ENCODE assay signal across 8 cellular contexts in the genomic region with DNA sequence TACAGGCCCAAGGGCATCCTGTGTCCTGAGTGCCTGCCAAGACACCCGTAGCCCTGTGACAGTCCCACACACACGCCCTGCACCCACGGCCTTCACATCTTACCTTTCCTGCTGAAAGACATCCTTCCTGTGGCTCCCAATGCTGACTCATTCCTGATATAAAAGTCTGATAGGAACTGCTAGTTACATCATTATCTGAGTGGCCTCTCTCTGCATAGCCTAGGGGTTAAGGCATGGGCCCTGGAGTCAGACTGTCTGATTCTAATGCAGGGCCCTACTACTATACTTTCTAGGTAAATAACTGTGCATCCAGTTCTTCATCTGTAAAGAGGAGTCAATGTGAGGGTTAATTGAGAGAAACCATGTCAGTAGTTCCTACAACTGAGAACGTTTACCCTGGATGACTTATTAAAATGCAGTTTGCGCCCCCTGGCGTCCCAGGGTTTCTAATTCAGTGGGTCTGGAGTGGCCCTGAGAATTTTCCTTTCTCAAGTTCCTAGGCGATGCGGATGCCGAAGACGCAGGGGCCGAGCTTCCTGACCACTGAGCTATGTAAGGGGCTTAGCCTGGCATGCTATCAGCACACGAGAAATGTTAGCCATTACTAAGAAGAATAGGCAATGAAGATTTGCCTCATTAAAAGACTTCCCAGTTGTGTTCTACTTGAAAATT. TPM values are rescaled to one million over a fixed set of nuclear protein-coding genes. Genes with fewer than 3 reads are reported as not detected.
DNase-seq lines count a peak whose midpoint lies in the region; ATAC-seq and TF ChIP-seq lines count a peak whose summit lies in the region.

No MANE protein-coding gene starts in this region.

- intact Hi-C loops in esophagus muscularis mucosa (cut with DNase I), result loop anchor here (2.0 kb wide), 1 partner anchor 119 kb away; no protein-coding TSS in a partner anchor

- 21% methylated on average over 10 of the region's 12 CpGs for WGBS in esophagus muscularis mucosa

- TF ChIP-seq EP300 in esophagus muscularis mucosa (IDR thresholded peaks at IDR 0.05), result no peak

- peak overlapping the region in 1 of 10 donors; percentile 6 for H3K4me3 Mint-ChIP-seq in naive thymus-derived CD8-positive, alpha-beta T cell
- no peak overlapping the region for H3K4me3 Mint-ChIP-seq in stimulated activated effector memory CD8-positive, alpha-beta T cell treated with anti-CD3 and anti-CD28 coated beads, Interleukin-12 subunit alpha, Interleukin-12 subunit beta, amount 100 ng/mL, for 72 hours

- H3K36me3 ChIP-seq in BJ (ENCODE audit: control insufficient read depth, insufficient read depth, low read length), result no peaks in the 10 kb centered on the region
- H3K36me3 ChIP-seq in OCI-LY1 (ENCODE audit: insufficient read depth, low read length), result no peaks in the 10 kb centered on the region
- H3K36me3 ChIP-seq in esophagus muscularis mucosa, result no peaks in the 10 kb centered on the region

- TF ChIP-seq CTCF in BJ (IDR thresholded peaks at IDR 0.05; ENCODE audit: insufficient read depth, low read depth, low read length) (peak; percentile 78), OCI-LY1 (IDR thresholded peaks at IDR 0.05; ENCODE audit: low read length) (peak; percentile 76), esophagus muscularis mucosa (IDR thresholded peaks at IDR 0.05) (peak; percentile 47 to 63 (median 57))

- ATAC-seq in GM19395 (IDR thresholded peaks at IDR 0.05; ENCODE audit: unreplicated experiment), result peak; percentile 74
- ATAC-seq in naive thymus-derived CD8-positive, alpha-beta T cell, result peak; percentile 53 to 67
- peak; percentile 74 for ATAC-seq in stimulated activated effector memory CD8-positive, alpha-beta T cell treated with anti-CD3 and anti-CD28 coated beads, Interleukin-12 subunit alpha, Interleukin-12 subunit beta, amount 100 ng/mL, for 72 hours

- H3K27me3 Mint-ChIP-seq in naive thymus-derived CD8-positive, alpha-beta T cell, result peaks cover 0 to 9% (median 4%) of the 10 kb centered on the region in 5 donors

- H3K9me2 ChIP-seq in OCI-LY1 (ENCODE audit: low read depth, low read length), result no peaks in the 10 kb centered on the region

- H4K20me1 ChIP-seq in OCI-LY1 (ENCODE audit: insufficient read depth, low read length), result no peaks in the 10 kb centered on the region

- no peak for TF ChIP-seq POLR2A in esophagus muscularis mucosa (IDR thresholded peaks at IDR 0.05; ENCODE audit: low read depth)

- no peaks in the 10 kb centered on the region for H3K9me3 Mint-ChIP-seq in naive thymus-derived CD8-positive, alpha-beta T cell
- no peaks in the 10 kb centered on the region for H3K9me3 Mint-ChIP-seq in stimulated activated effector memory CD8-positive, alpha-beta T cell treated with anti-CD3 and anti-CD28 coated beads, Interleukin-12 subunit alpha, Interleukin-12 subunit beta, amount 100 ng/mL, for 72 hours

- peak overlapping the region in 1 of 10 donors; percentile 72 for H3K27ac Mint-ChIP-seq in naive thymus-derived CD8-positive, alpha-beta T cell
- H3K27ac Mint-ChIP-seq in stimulated activated effector memory CD8-positive, alpha-beta T cell treated with anti-CD3 and anti-CD28 coated beads, Interleukin-12 subunit alpha, Interleukin-12 subunit beta, amount 100 ng/mL, for 72 hours, result no peak overlapping the region

- H3K36me3 Mint-ChIP-seq in naive thymus-derived CD8-positive, alpha-beta T cell, result no peaks in the 10 kb centered on the region
- H3K36me3 Mint-ChIP-seq in stimulated activated effector memory CD8-positive, alpha-beta T cell treated with anti-CD3 and anti-CD28 coated beads, Interleukin-12 subunit alpha, Interleukin-12 subunit beta, amount 100 ng/mL, for 72 hours, result no peaks in the 10 kb centered on the region

- H3K79me2 ChIP-seq in OCI-LY1 (ENCODE audit: insufficient read depth, low read length), result no peaks in the 10 kb centered on the region

- H3K4me3 ChIP-seq in BJ (ENCODE audit: low read depth, low read length), result no peak overlapping the region
- no peak overlapping the region for H3K4me3 ChIP-seq in OCI-LY1 (ENCODE audit: low read depth, low read length, poor library complexity, severe bottlenecking)
- no peak overlapping the region for H3K4me3 ChIP-seq in esophagus muscularis mucosa

- H3K27me3 ChIP-seq in BJ (ENCODE audit: control insufficient read depth, insufficient read depth, low read length), result no peaks in the 10 kb centered on the region; the same call in 1 of the 2 replicates
- H3K27me3 ChIP-seq in OCI-LY1 (ENCODE audit: insufficient read depth, low read length), result no peaks in the 10 kb centered on the region
- peaks cover 0 to 8% (median 0%) of the 10 kb centered on the region in 4 donors for H3K27me3 ChIP-seq in esophagus muscularis mucosa

- POLR2A ChIA-PET in BJ (lab: Charles Lee), result no interaction called here
- POLR2A ChIA-PET in naive thymus-derived CD8-positive, alpha-beta T cell (lab: Charles Lee), result no interaction called here

- CTCF ChIA-PET in BJ (lab: Yijun Ruan, JAX), result interaction anchor here (0.5 to 11.5 kb wide), 23 partner anchors 9 to 156 kb away, joined by 3 to 226 read pairs (median 5); no protein-coding TSS in a partner anchor

- DNase-seq in BJ (ENCODE audit: low read depth), result peak; percentile 10
- peak; percentile 68 for DNase-seq in HT1080 (ENCODE audit: low read depth)
- DNase-seq in activated CD8-positive, alpha-beta memory T cell treated with anti-CD3 and anti-CD28 coated beads, Interleukin-2, amount 50 U/mL, for 4 hours, result peak; percentile 60
- DNase-seq in esophagus muscularis mucosa (ENCODE audit: extremely low spot score), result peak; percentile 94
- peak; percentile 11 to 78 (median 40) for DNase-seq in naive thymus-derived CD8-positive, alpha-beta T cell
- peak; percentile 39 to 81 for DNase-seq in stimulated activated effector memory CD8-positive, alpha-beta T cell treated with anti-CD3 and anti-CD28 coated beads, Interleukin-12 subunit alpha, Interleukin-12 subunit beta, amount 100 ng/mL, for 72 hours (ENCODE audit: low spot score in 2 of 2)

- H3K4me1 ChIP-seq in OCI-LY1 (ENCODE audit: insufficient read depth, low read length, severe bottlenecking) (no peaks in the 10 kb centered on the region), esophagus muscularis mucosa (peaks cover 0 to 13% (median 5%) of the 10 kb centered on the region in 4 donors)

- H3F3A ChIP-seq in OCI-LY1 (ENCODE audit: insufficient read depth, low read length), result no peaks in the 10 kb centered on the region

- H3K9me3 ChIP-seq in OCI-LY1 (ENCODE audit: low read length) (no peaks in the 10 kb centered on the region), esophagus muscularis mucosa (no peaks in the 10 kb centered on the region)

- no peak overlapping the region for H3K4me2 ChIP-seq in OCI-LY1 (ENCODE audit: low read length)

- no peak overlapping the region for H3K27ac ChIP-seq in OCI-LY1 (ENCODE audit: low read depth, low read length, poor library complexity, severe bottlenecking)
- H3K27ac ChIP-seq in esophagus muscularis mucosa (replicated peaks in 1 of 4), result no peak overlapping the region

- no peak overlapping the region for H2AFZ ChIP-seq in OCI-LY1 (ENCODE audit: low read length)

- peaks cover 1 to 27% (median 13%) of the 10 kb centered on the region in 4 donors for H3K4me1 Mint-ChIP-seq in naive thymus-derived CD8-positive, alpha-beta T cell
- no peaks in the 10 kb centered on the region for H3K4me1 Mint-ChIP-seq in stimulated activated effector memory CD8-positive, alpha-beta T cell treated with anti-CD3 and anti-CD28 coated beads, Interleukin-12 subunit alpha, Interleukin-12 subunit beta, amount 100 ng/mL, for 72 hours

- H3K9ac ChIP-seq in OCI-LY1 (ENCODE audit: low read length), result no peak overlapping the region

RNA-seq across cellular contexts. Expression of a gene that starts 6.0 kb away (rescaled TPM):
- not detected in 2 replicates for polyA plus RNA-seq in BJ (2011; rRNA removed)
- polyA minus RNA-seq in BJ (2011; rRNA and poly(A)+ RNA removed), result not detected in 2 replicates
- not detected in 2 replicates for total RNA-seq in HT1080 (2014; rRNA removed; shearing (Covaris generic))
- 0.06 TPM in 1 of 2 replicates, not detected in the other for polyA plus RNA-seq in HT1080 (2015; cell fraction: cytosol; rRNA removed)
- polyA plus RNA-seq in HT1080 (2015; cell fraction: nucleus; rRNA removed), result not detected in 2 replicates
- total RNA-seq in esophagus muscularis mucosa, result not detected
- total RNA-seq in naive thymus-derived CD8-positive, alpha-beta T cell, result not detected
- polyA plus RNA-seq in naive thymus-derived CD8-positive, alpha-beta T cell, result under 1 TPM in 1 of 3 donors, not detected in 2; 0.16 TPM

Comparison
In these comparisons a context has a peak if more than half of its experiments do, and no peak if none do; other contexts are left out.
1. DNase-seq: peak in every context shown above with its lines; median percentile 94 in esophagus muscularis mucosa; 68 in HT1080; 60 in activated CD8-positive, alpha-beta memory T cell treated with anti-CD3 and anti-CD28 coated beads, Interleukin-2, amount 50 U/mL, for 4 hours; 60 in stimulated activated effector memory CD8-positive, alpha-beta T cell treated with anti-CD3 and anti-CD28 coated beads, Interleukin-12 subunit alpha, Interleukin-12 subunit beta, amount 100 ng/mL, for 72 hours; 40 in naive thymus-derived CD8-positive, alpha-beta T cell; 10 in BJ.